Comparison of ENCODE assay signal across 1 cellular context in the genomic region with DNA sequence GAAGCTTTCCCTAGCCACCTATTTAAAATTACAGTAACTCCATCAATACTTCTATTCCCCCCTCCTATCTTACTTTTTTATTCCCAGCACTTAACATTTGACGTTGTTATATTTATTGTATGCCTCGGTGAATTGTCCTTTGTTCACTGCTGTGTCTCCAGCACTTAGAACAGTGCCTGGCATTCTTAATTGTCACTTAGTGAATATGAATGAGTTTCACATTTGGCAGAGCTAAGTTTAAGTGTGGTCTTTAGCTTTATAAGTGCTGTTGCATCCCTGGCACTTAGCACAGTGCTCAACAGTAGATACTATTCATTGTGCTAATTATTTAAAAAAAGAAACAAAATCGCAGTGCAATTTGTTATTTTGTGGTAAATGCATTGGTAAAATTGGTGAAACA.
TF ChIP-seq lines count a peak whose summit lies in the region.

No MANE protein-coding gene starts in this region.

TF ChIP-seq in HCT116, 20 proteins besides CTCF, POLR2A, EP300 and RAD21:
- no peak for TF ChIP-seq TCF7L2 (IDR thresholded peaks at IDR 0.05; ENCODE audit: borderline replicate concordance, extremely low read depth, insufficient read depth, insufficient read length)
- no peak for TF ChIP-seq SRF (IDR thresholded peaks at IDR 0.05; ENCODE audit: low read depth)
- TF ChIP-seq SIN3A (IDR thresholded peaks at IDR 0.05; ENCODE audit: low read depth), result no peak
- TF ChIP-seq POLR2AphosphoS5 (IDR thresholded peaks at IDR 0.05; ENCODE audit: low read depth, low read length), result no peak
- no peak for TF ChIP-seq ZBTB33 (IDR thresholded peaks at IDR 0.05; ENCODE audit: extremely low read depth, insufficient replicate concordance, low read length)
- no peak for TF ChIP-seq JUND (IDR thresholded peaks at IDR 0.05)
- no peak for TF ChIP-seq SP1 (IDR thresholded peaks at IDR 0.05; ENCODE audit: low read depth)
- no peak for TF ChIP-seq REST (IDR thresholded peaks at IDR 0.05; ENCODE audit: low read depth)
- TF ChIP-seq CEBPB (IDR thresholded peaks at IDR 0.05; ENCODE audit: low read depth), result no peak
- no peak for TF ChIP-seq ATF3 (IDR thresholded peaks at IDR 0.05)
- TF ChIP-seq ZFX (IDR thresholded peaks at IDR 0.05), result no peak
- no peak for TF ChIP-seq ZNF274 (IDR thresholded peaks at IDR 0.05; ENCODE audit: low read depth, low read length)
- TF ChIP-seq, protein P1, sequence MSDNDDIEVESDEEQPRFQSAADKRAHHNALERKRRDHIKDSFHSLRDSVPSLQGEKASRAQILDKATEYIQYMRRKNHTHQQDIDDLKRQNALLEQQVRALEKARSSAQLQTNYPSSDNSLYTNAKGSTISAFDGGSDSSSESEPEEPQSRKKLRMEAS (IDR thresholded peaks at IDR 0.05), result no peak
- no peak for TF ChIP-seq CBX3 (IDR thresholded peaks at IDR 0.05; ENCODE audit: low read depth)
- TF ChIP-seq ELF1 (IDR thresholded peaks at IDR 0.05; ENCODE audit: borderline replicate concordance, low read depth), result no peak
- TF ChIP-seq EZH2 (IDR thresholded peaks at IDR 0.05), result no peak
- TF ChIP-seq EGR1 (IDR thresholded peaks at IDR 0.05; ENCODE audit: low read depth), result no peak
- TF ChIP-seq EZH2phosphoT487 (IDR thresholded peaks at IDR 0.05; ENCODE audit: borderline replicate concordance), result no peak
- no peak for TF ChIP-seq FOSL1 (IDR thresholded peaks at IDR 0.05; ENCODE audit: low read depth)
TF ChIP-seq in HCT116: peak in this region for 0.
